ENCODE assay signal across 18 cellular contexts in the genomic region with DNA sequence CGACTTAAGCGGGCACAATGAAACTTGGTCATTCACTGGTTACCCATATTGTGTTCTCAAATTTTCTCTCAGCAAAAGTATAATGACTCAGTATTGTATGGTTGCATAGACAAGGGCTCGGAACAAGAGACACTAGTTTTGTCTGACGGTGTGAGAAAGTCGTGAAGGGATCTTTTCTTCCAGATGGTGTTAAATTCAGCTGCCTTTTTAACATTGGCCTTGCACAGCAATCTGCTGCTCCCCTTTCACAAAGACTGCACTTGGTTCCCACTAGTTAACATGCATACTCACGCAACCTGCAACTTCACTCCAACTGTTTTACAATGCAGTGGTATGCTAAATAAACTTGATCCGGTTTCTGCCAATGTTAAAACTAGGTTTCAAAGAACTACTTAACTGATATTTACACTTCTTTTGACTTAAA.
DNase-seq lines count a peak whose midpoint lies in the region; ATAC-seq and TF ChIP-seq lines count a peak whose summit lies in the region.
"Had no signal": no experiment of that assay in that cellular context is flagged by ENCODE, and none has a peak within 500 bp of the region (broad histone marks: within the 10 kb centered on the region; RNA-seq: fewer than 3 reads in every experiment).

No MANE protein-coding gene starts in this region.

- DNase-seq in ELF-1 (ENCODE audit: low read depth, low spot score) (peak; percentile 18), NCI-H446 treated with DMSO at 0.1 percent for 48 hours (lab: John Stamatoyannopoulos, UW) (peak; percentile 32), neural crest cell (ENCODE audit: low read depth, low spot score) (no peak), ovary (no peak), SKM-1 (lab: John Stamatoyannopoulos, UW; ENCODE audit: unreplicated experiment) (no peak)
- no peak for DNase-seq in stimulated activated naive CD8-positive, alpha-beta T cell treated with anti-CD3 and anti-CD28 coated beads, Interleukin-15, Interleukin-2, amounts not matched to agents 100 U/mL and 50 U/mL, for 24 hours
- DNase-seq: activated CD4-positive, alpha-beta T cell treated with anti-CD3 and anti-CD28 coated beads, Interleukin-2, amount 50 U/mL, for 4 hours; activated naive CD4-positive, alpha-beta T cell treated with anti-CD3 and anti-CD28 coated beads for 36 hours; esophagus squamous epithelium; heart right ventricle; kidney glomerular epithelial cell; NCI-H187 treated with DMSO at 0.1 percent for 48 hours; right cardiac atrium; stomach had no signal

- no peak for TF ChIP-seq EP300 in ovary (IDR thresholded peaks at IDR 0.05)

- no peaks in the 10 kb centered on the region for H3K27me3 ChIP-seq in ovary

- no peak for TF ChIP-seq POLR2A in ovary (IDR thresholded peaks at IDR 0.05)

- H3K9me3 ChIP-seq in ovary: no peaks in the 10 kb centered on the region
- H3K9me3 ChIP-seq: esophagus squamous epithelium, heart right ventricle had no signal

- H3K9me3 Mint-ChIP-seq in neural crest cell: no peaks in the 10 kb centered on the region
- H3K9me3 Mint-ChIP-seq: activated naive CD4-positive, alpha-beta T cell treated with anti-CD3 and anti-CD28 coated beads for 36 hours had no signal

- no peaks in the 10 kb centered on the region for H3K36me3 ChIP-seq in ovary
- H3K36me3 ChIP-seq: esophagus squamous epithelium, heart right ventricle, stomach had no signal

- no peak for ATAC-seq in HG03159 (IDR thresholded peaks at IDR 0.05; ENCODE audit: unreplicated experiment)
- ATAC-seq in stimulated activated naive CD8-positive, alpha-beta T cell treated with anti-CD3 and anti-CD28 coated beads, Interleukin-15, Interleukin-2, amounts not matched to agents 100 U/mL and 50 U/mL, for 24 hours: no peak
- ATAC-seq: heart right ventricle, HepG2, right cardiac atrium had no signal

- peaks cover 77% of the 10 kb centered on the region for H3K4me1 Mint-ChIP-seq in neural crest cell

- H3K4me3 Mint-ChIP-seq in neural crest cell: peak overlapping the region; percentile 80
- H3K4me3 Mint-ChIP-seq: activated naive CD4-positive, alpha-beta T cell treated with anti-CD3 and anti-CD28 coated beads for 36 hours had no signal

- TF ChIP-seq CTCF in neural crest cell (conservative IDR thresholded peaks at IDR 0.05) (no peak), ovary (IDR thresholded peaks at IDR 0.05) (no peak)

- peaks cover 7% of the 10 kb centered on the region for H3K36me3 Mint-ChIP-seq in neural crest cell (ENCODE audit: low read depth)

- peak overlapping the region; percentile 91 for H3K27ac Mint-ChIP-seq in neural crest cell (ENCODE audit: unreplicated experiment)
- H3K27ac Mint-ChIP-seq: activated naive CD4-positive, alpha-beta T cell treated with anti-CD3 and anti-CD28 coated beads for 36 hours had no signal

- 13 to 14% (median 14%) methylated on average over 7 of the region's 7 CpGs for WGBS in ovary, 3 donors

- H3K4me1 ChIP-seq in ovary (ENCODE audit: insufficient read depth): no peaks in the 10 kb centered on the region

- H3K27ac ChIP-seq in cingulate gyrus (ENCODE audit: low read depth, low read length) (peak overlapping the region; percentile 82), ovary (no peak overlapping the region)
- H3K27ac ChIP-seq: esophagus squamous epithelium, heart right ventricle, RWPE1, stomach had no signal

- H3K27me3 Mint-ChIP-seq in neural crest cell (ENCODE audit: low read depth): peaks cover 81% of the 10 kb centered on the region

- intact Hi-C loops in ovary (cut with DNase I): no loop called here

- H3K4me3 ChIP-seq in ovary: no peak overlapping the region
- H3K4me3 ChIP-seq: esophagus squamous epithelium, stomach had no signal

Comparison
In these comparisons a context has a peak if more than half of its experiments do, and no peak if none do; other contexts are left out.
1. DNase-seq: peak in ELF-1 (single experiment) and NCI-H446 treated with DMSO at 0.1 percent for 48 hours (single experiment); none in neural crest cell (single experiment), ovary (0 of 5), stimulated activated naive CD8-positive, alpha-beta T cell treated with anti-CD3 and anti-CD28 coated beads, Interleukin-15, Interleukin-2, amounts not matched to agents 100 U/mL and 50 U/mL, for 24 hours (single experiment) and SKM-1 (single experiment).